Comparison of ENCODE assay signal across 28 cellular contexts in genomic region chr3:56900801-56901200, GRCh38.
"Had no signal": no experiment of that assay in that cellular context is flagged by ENCODE, and none has a peak within 500 bp of the region (broad histone marks: within the 10 kb centered on the region; RNA-seq: fewer than 3 reads in every experiment).

No MANE protein-coding gene starts in this region.

- DNase-seq: activated B cell treated with CpG ODN at 0.5 μM for 24 hours; activated CD4-positive, alpha-beta memory T cell treated with anti-CD3 and anti-CD28 coated beads for 36 hours; activated CD4-positive, alpha-beta T cell treated with anti-CD3 and anti-CD28 coated beads for 4 hours; activated CD4-positive, alpha-beta T cell treated with anti-CD3 and anti-CD28 coated beads, Interleukin-2, amount 10 ng/mL, durations not matched to agents 24 days and 14 days; activated CD4-positive, alpha-beta T cell treated with anti-CD3 and anti-CD28 coated beads, Interleukin-2, amount 50 U/mL, for 1 hour; activated CD4-positive, alpha-beta T cell treated with anti-CD3 and anti-CD28 coated beads, Interleukin-2, amount 50 U/mL, for 4 hours; activated CD4-positive, CD25-positive, alpha-beta regulatory T cell treated with anti-CD3 and anti-CD28 coated beads, Interleukin-2, amount 50 U/mL, for 72 hours; activated CD8-positive, alpha-beta memory T cell treated with anti-CD3 and anti-CD28 coated beads, Interleukin-2, amount 50 U/mL, for 4 hours; activated CD8-positive, alpha-beta T cell treated with anti-CD3 and anti-CD28 coated beads for 36 hours; activated effector memory CD4-positive, alpha-beta T cell treated with anti-CD3 and anti-CD28 coated beads, Interleukin-2, amount 50 U/mL, for 16 hours; activated gamma-delta T cell treated with Interleukin-2 at 50 U/mL for 16 hours; activated naive CD4-positive, alpha-beta T cell; activated naive CD4-positive, alpha-beta T cell treated with anti-CD3 and anti-CD28 coated beads, Interleukin-2, amount 10 ng/mL, durations not matched to agents 7 days and 5 days; activated T-cell treated with anti-CD3 and anti-CD28 coated beads for 4 hours; activated T-cell treated with anti-CD3 and anti-CD28 coated beads, Interleukin-2, amount 50 U/mL, for 1 hour; adrenal gland; amniotic stem cell; aorta; body of pancreas; brain microvascular endothelial cell; central memory CD4-positive, alpha-beta T cell; SW 1271; T-helper 1 cell had no signal

- H3K4me3 Mint-ChIP-seq: activated B cell treated with CpG ODN at 0.5 μM for 24 hours; activated CD4-positive, alpha-beta memory T cell treated with anti-CD3 and anti-CD28 coated beads for 36 hours; activated CD4-positive, alpha-beta T cell treated with anti-CD3 and anti-CD28 coated beads, Interleukin-2, amount 10 ng/mL, durations not matched to agents 24 days and 14 days; activated CD8-positive, alpha-beta T cell treated with anti-CD3 and anti-CD28 coated beads for 36 hours; activated naive CD4-positive, alpha-beta T cell treated with anti-CD3 and anti-CD28 coated beads, Interleukin-2, amount 10 ng/mL, durations not matched to agents 7 days and 5 days; activated naive CD4-positive, alpha-beta T cell treated with anti-CD3 and anti-CD28 coated beads, Interleukin-2, amount 50 U/mL, for 24 hours; activated T-helper 1 cell treated with anti-CD3 and anti-CD28 coated beads, Interleukin-12 subunit alpha, Interleukin-12 subunit beta, Interleukin-2, Interleukin-4 antibody, amounts not matched to agents 30 ng/mL and 10 ng/mL and 1 ng/mL, durations not matched to agents 14 hours and 24 hours and 36 hours; T-helper 1 cell treated with Interleukin-12 subunit alpha and Interleukin-12 subunit beta and Interleukin-4 antibody, amounts not matched to agents 30 μg/mL and 1 μg/mL, for 36 hours had no signal

- H3K4me1 ChIP-seq: adrenal gland, body of pancreas, breast epithelium had no signal

- H3K9me3 ChIP-seq: adrenal gland, body of pancreas, breast epithelium had no signal

- H3K27ac Mint-ChIP-seq: activated B cell treated with CpG ODN at 0.5 μM for 24 hours; activated CD4-positive, alpha-beta memory T cell treated with anti-CD3 and anti-CD28 coated beads for 36 hours; activated CD4-positive, alpha-beta T cell treated with anti-CD3 and anti-CD28 coated beads, Interleukin-2, amount 10 ng/mL, durations not matched to agents 24 days and 14 days; activated CD8-positive, alpha-beta T cell treated with anti-CD3 and anti-CD28 coated beads for 36 hours; activated naive CD4-positive, alpha-beta T cell treated with anti-CD3 and anti-CD28 coated beads, Interleukin-2, amount 10 ng/mL, durations not matched to agents 7 days and 5 days; activated naive CD4-positive, alpha-beta T cell treated with anti-CD3 and anti-CD28 coated beads, Interleukin-2, amount 50 U/mL, for 24 hours; activated T-helper 1 cell treated with anti-CD3 and anti-CD28 coated beads, Interleukin-12 subunit alpha, Interleukin-12 subunit beta, Interleukin-2, Interleukin-4 antibody, amounts not matched to agents 30 ng/mL and 10 ng/mL and 1 ng/mL, durations not matched to agents 14 hours and 24 hours and 36 hours; T-helper 1 cell treated with Interleukin-12 subunit alpha and Interleukin-12 subunit beta and Interleukin-4 antibody, amounts not matched to agents 30 μg/mL and 1 μg/mL, for 36 hours had no signal

- H3K27ac ChIP-seq: body of pancreas, brain microvascular endothelial cell, breast epithelium, VCaP had no signal

- H3K4me3 ChIP-seq: adrenal gland, body of pancreas, breast epithelium had no signal

- ATAC-seq: activated CD8-positive, alpha-beta T cell treated with anti-CD3 and anti-CD28 coated beads for 36 hours; body of pancreas had no signal

- H3K9me3 Mint-ChIP-seq: activated B cell treated with CpG ODN at 0.5 μM for 24 hours; activated CD4-positive, alpha-beta memory T cell treated with anti-CD3 and anti-CD28 coated beads for 36 hours; activated CD4-positive, alpha-beta T cell treated with anti-CD3 and anti-CD28 coated beads, Interleukin-2, amount 10 ng/mL, durations not matched to agents 24 days and 14 days; activated CD8-positive, alpha-beta T cell treated with anti-CD3 and anti-CD28 coated beads for 36 hours; activated naive CD4-positive, alpha-beta T cell treated with anti-CD3 and anti-CD28 coated beads, Interleukin-2, amount 10 ng/mL, durations not matched to agents 7 days and 5 days; activated naive CD4-positive, alpha-beta T cell treated with anti-CD3 and anti-CD28 coated beads, Interleukin-2, amount 50 U/mL, for 24 hours; activated T-helper 1 cell treated with anti-CD3 and anti-CD28 coated beads, Interleukin-12 subunit alpha, Interleukin-12 subunit beta, Interleukin-2, Interleukin-4 antibody, amounts not matched to agents 30 ng/mL and 10 ng/mL and 1 ng/mL, durations not matched to agents 14 hours and 24 hours and 36 hours; T-helper 1 cell treated with Interleukin-12 subunit alpha and Interleukin-12 subunit beta and Interleukin-4 antibody, amounts not matched to agents 30 μg/mL and 1 μg/mL, for 36 hours had no signal

- H3K36me3 Mint-ChIP-seq: activated CD4-positive, alpha-beta memory T cell treated with anti-CD3 and anti-CD28 coated beads for 36 hours had no signal

- H3K27me3 Mint-ChIP-seq: activated B cell treated with CpG ODN at 0.5 μM for 24 hours; activated CD4-positive, alpha-beta memory T cell treated with anti-CD3 and anti-CD28 coated beads for 36 hours; activated CD4-positive, alpha-beta T cell treated with anti-CD3 and anti-CD28 coated beads, Interleukin-2, amount 10 ng/mL, durations not matched to agents 24 days and 14 days; activated CD8-positive, alpha-beta T cell treated with anti-CD3 and anti-CD28 coated beads for 36 hours; activated naive CD4-positive, alpha-beta T cell treated with anti-CD3 and anti-CD28 coated beads, Interleukin-2, amount 10 ng/mL, durations not matched to agents 7 days and 5 days; activated naive CD4-positive, alpha-beta T cell treated with anti-CD3 and anti-CD28 coated beads, Interleukin-2, amount 50 U/mL, for 24 hours had no signal

- H3K27me3 ChIP-seq: adrenal gland, body of pancreas, brain microvascular endothelial cell, breast epithelium had no signal

- H3K36me3 ChIP-seq: adrenal gland, brain microvascular endothelial cell, breast epithelium had no signal
